Comparison of ENCODE assay signal across 9 cellular contexts in the genomic region with DNA sequence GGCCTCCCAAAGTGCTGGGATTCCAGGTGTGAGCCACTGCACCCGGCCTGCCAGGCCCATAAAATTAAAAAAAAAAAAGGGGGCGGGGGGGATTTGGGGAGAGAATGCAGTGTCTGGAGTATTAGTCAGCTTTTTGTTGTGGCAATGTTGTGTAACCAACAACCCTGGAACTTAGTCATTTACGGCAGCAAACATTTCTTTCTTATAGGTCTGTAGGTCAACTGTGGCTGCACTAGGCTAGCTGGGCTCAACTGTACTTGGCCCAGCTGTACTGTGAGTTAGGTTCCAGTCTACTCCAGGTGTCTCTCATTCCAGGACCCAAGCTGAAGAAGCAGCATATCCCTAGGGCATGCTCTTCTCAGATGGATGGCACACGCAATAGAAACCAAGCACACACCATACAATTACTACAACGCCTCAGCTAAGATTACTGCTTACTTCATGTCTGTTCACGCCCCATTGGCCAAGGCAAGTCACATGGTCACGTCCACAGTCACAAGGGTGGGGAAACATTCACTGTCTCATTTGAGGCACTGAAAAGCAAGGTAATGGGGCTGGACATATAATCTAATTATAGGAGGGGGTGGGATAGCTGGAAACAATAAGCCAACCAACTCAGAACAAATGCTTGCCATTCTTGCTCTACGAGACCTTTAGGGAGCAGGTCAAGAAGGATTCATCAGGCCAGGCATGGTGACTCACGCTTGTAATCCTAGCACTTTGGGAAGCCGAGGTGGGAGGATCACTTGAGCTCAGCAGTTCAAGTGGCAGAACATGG. TPM values are rescaled to one million over a fixed set of nuclear protein-coding genes. Genes with fewer than 3 reads are reported as not detected.
DNase-seq lines count a peak whose midpoint lies in the region; TF ChIP-seq lines count a peak whose summit lies in the region.
"Had no signal": no experiment of that assay in that cellular context is flagged by ENCODE, and none has a peak within 500 bp of the region (broad histone marks: within the 10 kb centered on the region; RNA-seq: fewer than 3 reads in every experiment).

No MANE protein-coding gene starts in this region.

- H3K9me3 ChIP-seq in SK-N-SH: no peaks in the 10 kb centered on the region
- no peaks in the 10 kb centered on the region for H3K9me3 ChIP-seq in CD4-positive, alpha-beta memory T cell (ENCODE audit: control insufficient read depth in 1 of 2, low read length in 2 of 2)
- H3K9me3 ChIP-seq: stomach had no signal

- H3K9ac ChIP-seq in SK-N-SH: no peak overlapping the region

- no peaks in the 10 kb centered on the region for H4K20me1 ChIP-seq in SK-N-SH (ENCODE audit: insufficient read depth)

- H3K4me3 Mint-ChIP-seq in CD4-positive, alpha-beta memory T cell: no peak overlapping the region
- no peak overlapping the region for H3K4me3 Mint-ChIP-seq in immature natural killer cell

- H2AFZ ChIP-seq in SK-N-SH (ENCODE audit: low read depth): no peak overlapping the region

- no peaks in the 10 kb centered on the region for H3K4me1 ChIP-seq in SK-N-SH (ENCODE audit: control insufficient read depth in 1 of 2, insufficient read depth in 2 of 2, low read depth in 1 of 2, low read length in 1 of 2)
- no peaks in the 10 kb centered on the region for H3K4me1 ChIP-seq in CD4-positive, alpha-beta memory T cell (ENCODE audit: insufficient read depth, low read length)
- H3K4me1 ChIP-seq: stomach had no signal

- H3K9me2 ChIP-seq in SK-N-SH: no peaks in the 10 kb centered on the region

- CTCF ChIA-PET in SK-N-SH (lab: Yijun Ruan, JAX): interaction anchor here (0.8 to 1.6 kb wide), 3 partner anchors 10 to 35 kb away, joined by 3 to 5 read pairs (median 4); a partner anchor contains a TSS
- CTCF ChIA-PET in CD4-positive, alpha-beta memory T cell (lab: Charles Lee; ENCODE audit: partially characterized antibody): no interaction called here

- TF ChIP-seq RAD21 in SK-N-SH (IDR thresholded peaks at IDR 0.05; ENCODE audit: low read length): no peak

- no peaks in the 10 kb centered on the region for H3K36me3 Mint-ChIP-seq in CD4-positive, alpha-beta memory T cell
- no peaks in the 10 kb centered on the region for H3K36me3 Mint-ChIP-seq in immature natural killer cell

- H3K4me3 ChIP-seq in AG10803 (ENCODE audit: low read length): no peak overlapping the region
- no peak overlapping the region for H3K4me3 ChIP-seq in SK-N-SH (ENCODE audit: low read depth in 2 of 2, low read length in 1 of 2)
- H3K4me3 ChIP-seq in CD4-positive, alpha-beta memory T cell (ENCODE audit: low read length in 2 of 2): no peak overlapping the region
- H3K4me3 ChIP-seq: stomach had no signal

- POLR2A ChIA-PET in SK-N-SH (lab: Yijun Ruan, JAX): interaction anchor here (0.7 to 0.9 kb wide), 2 partner anchors 19 to 64 kb away, joined by 3 read pairs; no protein-coding TSS in a partner anchor
- POLR2A ChIA-PET in CD4-positive, alpha-beta memory T cell (lab: Charles Lee; ENCODE audit: partially characterized antibody): no interaction called here

- no peaks in the 10 kb centered on the region for H3K79me2 ChIP-seq in SK-N-SH (ENCODE audit: insufficient read depth)

- no peaks in the 10 kb centered on the region for H3K27me3 ChIP-seq in SK-N-SH (ENCODE audit: insufficient read depth)
- no peaks in the 10 kb centered on the region for H3K27me3 ChIP-seq in CD4-positive, alpha-beta memory T cell (ENCODE audit: insufficient read depth, low read length)
- H3K27me3 ChIP-seq: stomach had no signal

- no peak overlapping the region for H3K27ac ChIP-seq in SK-N-SH (ENCODE audit: low read depth in 2 of 2, low read length in 1 of 2)
- no peak overlapping the region for H3K27ac ChIP-seq in CD4-positive, alpha-beta memory T cell (ENCODE audit: low read depth, low read length)
- H3K27ac ChIP-seq: stomach had no signal

- intact Hi-C loops in CD4-positive, alpha-beta memory T cell (cut with micrococcal nuclease): no loop called here

- H3K27ac Mint-ChIP-seq in CD4-positive, alpha-beta memory T cell: no peak overlapping the region
- H3K27ac Mint-ChIP-seq in immature natural killer cell: no peak overlapping the region

- H3K27me3 Mint-ChIP-seq in CD4-positive, alpha-beta memory T cell: peaks cover 0 to 5% of the 10 kb centered on the region in 2 donors
- H3K27me3 Mint-ChIP-seq in immature natural killer cell (ENCODE audit: low read depth in 3 of 3): peaks cover 0 to 2% (median 2%) of the 10 kb centered on the region in 3 donors

- H3F3A ChIP-seq in SK-N-SH (replicated peaks; ENCODE audit: insufficient read depth): no peaks in the 10 kb centered on the region

- no peaks in the 10 kb centered on the region for H3K36me3 ChIP-seq in SK-N-SH (replicated peaks in 1 of 2; ENCODE audit: control insufficient read depth in 1 of 2, insufficient read depth in 2 of 2, low read length in 1 of 2)
- no peaks in the 10 kb centered on the region for H3K36me3 ChIP-seq in CD4-positive, alpha-beta memory T cell (ENCODE audit: insufficient read depth, low read length)
- H3K36me3 ChIP-seq: stomach had no signal

- WGBS in SK-N-SH (ENCODE audit: low lambda C conversion rate): 70% methylated on average over 8 of the region's 10 CpGs

- H3K4me1 Mint-ChIP-seq in CD4-positive, alpha-beta memory T cell: no peaks in the 10 kb centered on the region
- no peaks in the 10 kb centered on the region for H3K4me1 Mint-ChIP-seq in immature natural killer cell

- peaks cover 0 to 2% (median 0%) of the 10 kb centered on the region in 8 donors for H3K9me3 Mint-ChIP-seq in CD4-positive, alpha-beta memory T cell
- no peaks in the 10 kb centered on the region for H3K9me3 Mint-ChIP-seq in immature natural killer cell

- peak; percentile 73 for DNase-seq in AG10803 (ENCODE audit: low read depth)
- peak; percentile 72 for DNase-seq in HT1080 (ENCODE audit: low read depth)
- DNase-seq in SK-N-SH: no peak
- peak; percentile 45 for DNase-seq in iPS-NIHi11 (ENCODE audit: low spot score)
- no peak for DNase-seq in CD4-positive, alpha-beta memory T cell
- no peak for DNase-seq in HuH-7 (ENCODE audit: low spot score)
- DNase-seq in immature natural killer cell: no peak
- no peak for DNase-seq in UCSD-AML1 (lab: John Stamatoyannopoulos, UW; ENCODE audit: unreplicated experiment)
- DNase-seq: stomach had no signal

- no peak for TF ChIP-seq CTCF in AG10803 (conservative IDR thresholded peaks at IDR 0.05; ENCODE audit: low read length)
- TF ChIP-seq CTCF in SK-N-SH (IDR thresholded peaks at IDR 0.05): no peak

- no peak overlapping the region for H3K4me2 ChIP-seq in SK-N-SH

- no peak for TF ChIP-seq EP300 in SK-N-SH (IDR thresholded peaks at IDR 0.05; ENCODE audit: borderline replicate concordance in 1 of 2, low read depth in 1 of 2, low read length in 1 of 2)

TF ChIP-seq in SK-N-SH, 30 proteins besides CTCF, POLR2A, EP300 and RAD21 (continues in another document):
- no peak for TF ChIP-seq GATA2 (CRISPR knock-in tag; IDR thresholded peaks at IDR 0.05)
- peak; percentile 27; the same call in 1 of the 2 replicates for TF ChIP-seq FOSL2 (IDR thresholded peaks at IDR 0.05; ENCODE audit: borderline replicate concordance, low read depth)
- TF ChIP-seq RXRA (IDR thresholded peaks at IDR 0.05; ENCODE audit: borderline replicate concordance, low read depth): no peak
- no peak for TF ChIP-seq GABPA (IDR thresholded peaks at IDR 0.05; ENCODE audit: low read depth)
- TF ChIP-seq POLR2AphosphoS5 (IDR thresholded peaks at IDR 0.05; ENCODE audit: low read depth, low read length): no peak
- TF ChIP-seq MXI1 (IDR thresholded peaks at IDR 0.05; ENCODE audit: low read depth, low read length): no peak
- TF ChIP-seq, protein P1, sequence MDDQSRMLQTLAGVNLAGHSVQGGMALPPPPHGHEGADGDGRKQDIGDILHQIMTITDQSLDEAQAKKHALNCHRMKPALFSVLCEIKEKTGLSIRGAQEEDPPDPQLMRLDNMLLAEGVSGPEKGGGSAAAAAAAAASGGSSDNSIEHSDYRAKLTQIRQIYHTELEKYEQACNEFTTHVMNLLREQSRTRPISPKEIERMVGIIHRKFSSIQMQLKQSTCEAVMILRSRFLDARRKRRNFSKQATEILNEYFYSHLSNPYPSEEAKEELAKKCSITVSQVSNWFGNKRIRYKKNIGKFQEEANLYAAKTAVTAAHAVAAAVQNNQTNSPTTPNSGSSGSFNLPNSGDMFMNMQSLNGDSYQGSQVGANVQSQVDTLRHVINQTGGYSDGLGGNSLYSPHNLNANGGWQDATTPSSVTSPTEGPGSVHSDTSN (IDR thresholded peaks at IDR 0.05): no peak

RNA-seq across cellular contexts. Expression of a gene that starts 10.4 kb away (rescaled TPM):
- 32.8 and 40.6 TPM in 2 replicates for total RNA-seq in HT1080 (2014; rRNA removed; shearing (Covaris generic))
- 22.1 and 28.9 TPM in 2 replicates for polyA plus RNA-seq in HT1080 (2015; cell fraction: cytosol; rRNA removed)
- 14.5 and 15.7 TPM in 2 replicates for polyA plus RNA-seq in HT1080 (2015; cell fraction: nucleus; rRNA removed)
- 39.2 and 45.0 TPM in 2 replicates for polyA plus RNA-seq in SK-N-SH (2012; rRNA removed)
- polyA plus RNA-seq in SK-N-SH (2012; cell fraction: cytosol; rRNA removed): 23.7 and 31.3 TPM in 2 replicates
- 39.0 and 49.5 TPM in 2 replicates for polyA plus RNA-seq in SK-N-SH (2012; cell fraction: nucleus; rRNA removed)
- total RNA-seq in CD4-positive, alpha-beta memory T cell: 10 to 100 TPM; 12.0 to 14.8 TPM
- under 1 TPM; 0.63 to 0.95 TPM for polyA plus RNA-seq in CD4-positive, alpha-beta memory T cell
- 1 to 10 TPM in 2 of 3 donors, under 1 TPM in 1; 0.36 to 2.3 (median 1.2) TPM for polyA plus RNA-seq in immature natural killer cell

RNA-seq across cellular contexts. Expression of a gene that starts 34.3 kb away (rescaled TPM):
- total RNA-seq in HT1080 (2014; rRNA removed; shearing (Covaris generic)): 14.9 and 18.6 TPM in 2 replicates
- polyA plus RNA-seq in HT1080 (2015; cell fraction: cytosol; rRNA removed): 5.6 and 5.7 TPM in 2 replicates
- polyA plus RNA-seq in HT1080 (2015; cell fraction: nucleus; rRNA removed): 9.6 and 11.2 TPM in 2 replicates
- polyA plus RNA-seq in SK-N-SH (2012; rRNA removed) (8.7 and 10.3 TPM in 2 replicates), immature natural killer cell (under 1 TPM in 2 of 3 donors, not detected in 1; 0.11 to 0.12 TPM)
- polyA plus RNA-seq in SK-N-SH (2012; cell fraction: cytosol; rRNA removed): 7.3 and 9.2 TPM in 2 replicates
- polyA plus RNA-seq in SK-N-SH (2012; cell fraction: nucleus; rRNA removed): 12.9 and 14.5 TPM in 2 replicates
- total RNA-seq in CD4-positive, alpha-beta memory T cell: 1 to 10 TPM; 1.4 to 1.7 TPM
- polyA plus RNA-seq in CD4-positive, alpha-beta memory T cell: under 1 TPM in 1 of 2 donors, not detected in 1; 0.06 TPM

RNA-seq across cellular contexts. Expression of a gene that starts 36.1 kb away (rescaled TPM):
- 18.2 and 39.9 TPM in 2 replicates for total RNA-seq in HT1080 (2014; rRNA removed; shearing (Covaris generic))
- 22.9 and 23.8 TPM in 2 replicates for polyA plus RNA-seq in HT1080 (2015; cell fraction: cytosol; rRNA removed)
- polyA plus RNA-seq in HT1080 (2015; cell fraction: nucleus; rRNA removed): 26.5 and 27.1 TPM in 2 replicates
- polyA plus RNA-seq in SK-N-SH (2012; rRNA removed) (14.6 and 18.8 TPM in 2 replicates), immature natural killer cell (10 to 100 TPM; 28.6 to 73.8 (median 31.6) TPM)
- 9.6 and 13.4 TPM in 2 replicates for polyA plus RNA-seq in SK-N-SH (2012; cell fraction: cytosol; rRNA removed)
- 17.2 and 19.6 TPM in 2 replicates for polyA plus RNA-seq in SK-N-SH (2012; cell fraction: nucleus; rRNA removed)
- total RNA-seq in CD4-positive, alpha-beta memory T cell: 10 to 100 TPM; 60.4 to 68.0 TPM
- polyA plus RNA-seq in CD4-positive, alpha-beta memory T cell: 10 to 100 TPM; 25.1 to 60.3 TPM

Comparison
In these comparisons a context has a peak if more than half of its experiments do, and no peak if none do; other contexts are left out.
1. DNase-seq: peak in AG10803 (single experiment), HT1080 (single experiment) and iPS-NIHi11 (single experiment); none in SK-N-SH (single experiment), CD4-positive, alpha-beta memory T cell (0 of 5), HuH-7 (single experiment), immature natural killer cell (0 of 3) and UCSD-AML1 (single experiment).
2. RNA of a gene that starts 10.4 kb away (polyA plus RNA-seq): 23.7 to 49.5 TPM in SK-N-SH; 0.36 to 2.3 TPM in immature natural killer cell and 0.63 to 0.95 TPM in CD4-positive, alpha-beta memory T cell; every median in the first group is over 4 times any median in the second.